8 cellular contexts compared by ENCODE assay signal in the genomic region with DNA sequence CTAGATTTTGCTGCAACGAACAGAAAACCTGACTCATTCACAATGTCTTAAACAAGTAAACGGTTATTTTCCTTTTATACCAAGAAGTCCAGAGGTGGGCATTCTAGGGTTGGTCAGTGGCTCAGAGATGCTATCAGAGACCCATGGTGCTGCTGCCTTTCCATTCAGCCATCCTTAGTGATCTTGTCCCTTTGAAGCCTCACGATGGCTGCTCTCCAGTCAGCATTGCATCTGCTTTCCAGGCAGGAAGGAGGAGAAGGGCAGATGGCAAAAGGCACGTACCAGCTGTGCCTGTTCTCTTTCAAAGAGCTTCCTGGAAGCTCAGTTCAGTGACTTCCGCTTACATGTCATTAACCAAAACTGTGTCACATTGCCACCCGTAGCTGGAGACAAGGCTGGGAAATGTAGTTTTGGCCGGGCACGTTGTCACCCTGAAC. TPM values are rescaled to one million over a fixed set of nuclear protein-coding genes. Genes with fewer than 3 reads are reported as not detected.
DNase-seq lines count a peak whose midpoint lies in the region; ATAC-seq, FAIRE-seq and TF ChIP-seq lines count a peak whose summit lies in the region.

No MANE protein-coding gene starts in this region.

- FAIRE-seq in GM12891 (lab: Jason Lieb, UNC): peak; percentile 94

- H3K9me3 ChIP-seq in gastroesophageal sphincter: no peaks in the 10 kb centered on the region
- no peaks in the 10 kb centered on the region for H3K9me3 ChIP-seq in prostate gland

- no peaks in the 10 kb centered on the region for H3K27me3 Mint-ChIP-seq in activated CD8-positive, alpha-beta T cell treated with anti-CD3 and anti-CD28 coated beads for 36 hours

- WGBS in gastroesophageal sphincter (ENCODE audit: low coverage in 1 of 2), 2 donors: 73 to 76% methylated on average over 5 to 7 of the region's 8 CpGs
- 69% methylated on average over 8 of the region's 8 CpGs for WGBS in prostate gland

- H3K36me3 Mint-ChIP-seq in activated CD8-positive, alpha-beta T cell treated with anti-CD3 and anti-CD28 coated beads for 36 hours (ENCODE audit: low read depth): no peaks in the 10 kb centered on the region

- ATAC-seq in GM21825 (IDR thresholded peaks at IDR 0.05; ENCODE audit: unreplicated experiment): peak; percentile 86
- ATAC-seq in activated CD8-positive, alpha-beta T cell treated with anti-CD3 and anti-CD28 coated beads for 36 hours: peak; percentile 93
- peak; percentile 53 for ATAC-seq in gastroesophageal sphincter

- TF ChIP-seq POLR2A in GM12891 (IDR thresholded peaks at IDR 0.05; ENCODE audit: low read depth, low read length) (peak; percentile 47; the same call in 1 of the 2 replicates), gastroesophageal sphincter (IDR thresholded peaks at IDR 0.05) (no peak), prostate gland (IDR thresholded peaks at IDR 0.05) (no peak)

- CTCF ChIA-PET in activated CD8-positive, alpha-beta T cell treated with anti-CD3 and anti-CD28 coated beads for 36 hours (lab: Charles Lee): interaction anchor here (0.9 to 2.4 kb wide), 7 partner anchors 11 to 184 kb away, joined by 3 to 10 read pairs (median 5); no protein-coding TSS in a partner anchor

- H3K4me1 ChIP-seq in gastroesophageal sphincter (peaks cover 0 to 22% (median 0%) of the 10 kb centered on the region in 3 donors), prostate gland (replicated peaks) (no peaks in the 10 kb centered on the region)

- H3K36me3 ChIP-seq in gastroesophageal sphincter (no peaks in the 10 kb centered on the region), prostate gland (no peaks in the 10 kb centered on the region)

- POLR2A ChIA-PET in activated CD8-positive, alpha-beta T cell treated with anti-CD3 and anti-CD28 coated beads for 36 hours (lab: Charles Lee): interaction anchor here (1.0 to 1.6 kb wide), 3 partner anchors 29 to 161 kb away, joined by 3 to 6 read pairs (median 5); a partner anchor contains a TSS

- H3K4me3 Mint-ChIP-seq in activated CD8-positive, alpha-beta T cell treated with anti-CD3 and anti-CD28 coated beads for 36 hours: peak overlapping the region; percentile 79

- H3K4me3 ChIP-seq in gastroesophageal sphincter: no peak overlapping the region
- no peak overlapping the region for H3K4me3 ChIP-seq in prostate gland

- DNase-seq in GM12891 (ENCODE audit: insufficient read length, low spot score) (no peak), NCI-H1092 treated with DMSO at 0.1 percent for 48 hours (lab: John Stamatoyannopoulos, UW) (peak; percentile 39), prostate gland (ENCODE audit: low spot score) (no peak), NCI-H345 treated with DMSO at 0.1 percent for 48 hours (lab: John Stamatoyannopoulos, UW; ENCODE audit: unreplicated experiment) (no peak)
- DNase-seq in activated CD8-positive, alpha-beta T cell treated with anti-CD3 and anti-CD28 coated beads for 36 hours: peak; percentile 77
- peak; percentile 27 to 30 for DNase-seq in stimulated activated CD4-positive, alpha-beta T cell treated with anti-CD3 and anti-CD28 coated beads, Interleukin-15, amount 100 ng/mL, for 48 hours (ENCODE audit: low read depth in 2 of 2)

- no peak for TF ChIP-seq CTCF in activated CD8-positive, alpha-beta T cell treated with anti-CD3 and anti-CD28 coated beads for 36 hours (IDR thresholded peaks at IDR 0.05)
- TF ChIP-seq CTCF in gastroesophageal sphincter (IDR thresholded peaks at IDR 0.05) (no peak), prostate gland (IDR thresholded peaks at IDR 0.05) (no peak)

- H3K9me3 Mint-ChIP-seq in activated CD8-positive, alpha-beta T cell treated with anti-CD3 and anti-CD28 coated beads for 36 hours: no peaks in the 10 kb centered on the region

- intact Hi-C loops in activated CD8-positive, alpha-beta T cell treated with anti-CD3 and anti-CD28 coated beads for 36 hours (cut with micrococcal nuclease): loop anchor here (10.0 kb wide), 1 partner anchor 120 kb away; no protein-coding TSS in a partner anchor
- intact Hi-C loops in prostate gland (cut with DNase I): no loop called here

- peak overlapping the region; percentile 98 for H3K27ac Mint-ChIP-seq in activated CD8-positive, alpha-beta T cell treated with anti-CD3 and anti-CD28 coated beads for 36 hours

- peaks cover 23% of the 10 kb centered on the region for H3K4me1 Mint-ChIP-seq in activated CD8-positive, alpha-beta T cell treated with anti-CD3 and anti-CD28 coated beads for 36 hours (ENCODE audit: low read depth)

- TF ChIP-seq EP300 in gastroesophageal sphincter (IDR thresholded peaks at IDR 0.05): no peak

- H3K27ac ChIP-seq in gastroesophageal sphincter (no peak overlapping the region), prostate gland (no peak overlapping the region)

- H3K27me3 ChIP-seq in gastroesophageal sphincter (no peaks in the 10 kb centered on the region), prostate gland (replicated peaks; ENCODE audit: insufficient read depth) (no peaks in the 10 kb centered on the region)

TF ChIP-seq in GM12891, 5 proteins besides CTCF, POLR2A, EP300 and RAD21:
- TF ChIP-seq PAX5 (IDR thresholded peaks at IDR 0.05; ENCODE audit: insufficient read depth, low read length, severe bottlenecking) (no peak), SPI1 (IDR thresholded peaks at IDR 0.05; ENCODE audit: low read depth, low read length) (peak; percentile 60)

RNA-seq across cellular contexts. Expression of a gene that starts 30.1 kb away (rescaled TPM):
- 5.5 TPM for polyA plus RNA-seq in GM12891 (2012; ENCODE audit: low read depth, missing spikeins)
- total RNA-seq in activated CD8-positive, alpha-beta T cell treated with anti-CD3 and anti-CD28 coated beads for 36 hours: 10 to 100 TPM; 11.2 to 11.6 TPM
- total RNA-seq in gastroesophageal sphincter (10 to 100 TPM in 2 of 4 donors, 1 to 10 TPM in 2; 5.2 to 11.5 (median 8.5) TPM), prostate gland (10 to 100 TPM in 1 of 2 donors, 1 to 10 TPM in 1; 7.9 to 23.2 TPM)

Comparison
In these comparisons a context has a peak if more than half of its experiments do, and no peak if none do; other contexts are left out.
1. DNase-seq: peak in NCI-H1092 treated with DMSO at 0.1 percent for 48 hours (single experiment), activated CD8-positive, alpha-beta T cell treated with anti-CD3 and anti-CD28 coated beads for 36 hours (single experiment) and stimulated activated CD4-positive, alpha-beta T cell treated with anti-CD3 and anti-CD28 coated beads, Interleukin-15, amount 100 ng/mL, for 48 hours (2 of 2); none in GM12891 (single experiment), prostate gland (single experiment) and NCI-H345 treated with DMSO at 0.1 percent for 48 hours (single experiment).
2. Peak in every context shown above with its lines, with median percentiles within 50 percentile points of each other: ATAC-seq.